Comparison of ENCODE assay signal across 14 cellular contexts in the genomic region with DNA sequence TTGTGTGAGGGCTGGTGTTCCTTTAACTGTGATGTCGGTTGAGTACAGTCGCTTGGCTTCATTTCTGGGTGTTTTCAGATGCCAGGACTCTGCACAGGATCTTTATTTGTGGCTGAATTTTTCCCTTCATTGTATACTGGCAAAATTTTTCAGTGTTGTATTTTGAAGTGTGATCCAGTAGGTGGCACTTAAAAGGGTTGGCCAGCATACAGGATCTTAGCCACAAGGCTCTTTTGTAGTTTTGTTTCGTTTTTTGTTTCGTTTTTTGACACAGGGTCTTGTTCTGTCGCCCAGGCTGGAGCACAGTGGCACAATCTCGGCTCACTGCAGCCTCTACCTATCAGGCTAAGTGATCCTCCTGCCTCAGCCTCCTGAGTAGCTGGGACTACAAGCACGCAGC. TPM values are rescaled to one million over a fixed set of nuclear protein-coding genes. Genes with fewer than 3 reads are reported as not detected.
DNase-seq lines count a peak whose midpoint lies in the region; ATAC-seq and TF ChIP-seq lines count a peak whose summit lies in the region.
"Had no signal": no experiment of that assay in that cellular context is flagged by ENCODE, and none has a peak within 500 bp of the region (broad histone marks: within the 10 kb centered on the region; RNA-seq: fewer than 3 reads in every experiment).

No MANE protein-coding gene starts in this region.

- H3K36me3 Mint-ChIP-seq in endodermal cell (ENCODE audit: low read depth) = no peaks in the 10 kb centered on the region
- H3K36me3 Mint-ChIP-seq: stimulated activated memory B cell treated with anti-CD40 and anti-IgM and Interleukin-4, amounts not matched to agents 10 μg/mL and 1 μg/mL and 100 μg/mL, for 72 hours had no signal

- TF ChIP-seq POLR2A in stomach (IDR thresholded peaks at IDR 0.05) = no peak

- BruUV-seq in OCI-LY7 (replicated peaks; lab: Mats Ljungman, UMichigan) = no TSS peak

- CTCF ChIA-PET in OCI-LY7 (lab: Charles Lee; ENCODE audit: unreplicated experiment) = no interaction called here

- H4K20me1 ChIP-seq in OCI-LY7 (ENCODE audit: insufficient read depth, low read length) = no peaks in the 10 kb centered on the region

- H3K4me3 Mint-ChIP-seq in endodermal cell = no peak overlapping the region
- H3K4me3 Mint-ChIP-seq: nephron; stimulated activated memory B cell treated with anti-CD40 and anti-IgM and Interleukin-4, amounts not matched to agents 10 μg/mL and 1 μg/mL and 100 μg/mL, for 72 hours had no signal

- no peak for TF ChIP-seq EP300 in stomach (IDR thresholded peaks at IDR 0.05)

- H3K4me2 ChIP-seq in OCI-LY7 (ENCODE audit: low read length) = peak overlapping the region; percentile 40

- TF ChIP-seq CTCF in OCI-LY7 (conservative IDR thresholded peaks at IDR 0.05; ENCODE audit: low read length) (peak; percentile 71), endodermal cell (conservative IDR thresholded peaks at IDR 0.05) (peak; percentile 61), stomach (IDR thresholded peaks at IDR 0.05) (no peak)

- peaks cover 1% of the 10 kb centered on the region for H3K9me3 Mint-ChIP-seq in endodermal cell
- H3K9me3 Mint-ChIP-seq: stimulated activated memory B cell treated with anti-CD40 and anti-IgM and Interleukin-4, amounts not matched to agents 10 μg/mL and 1 μg/mL and 100 μg/mL, for 72 hours had no signal

- DNase-seq in DMS114 treated with DMSO at 0.1 percent for 48 hours (lab: John Stamatoyannopoulos, UW; ENCODE audit: unreplicated experiment) (peak; percentile 17), OCI-LY7 (ENCODE audit: low spot score) (peak; percentile 76), endodermal cell (no peak), stomach (no peak), NCI-H128 (lab: John Stamatoyannopoulos, UW; ENCODE audit: unreplicated experiment) (no peak), left ventricle myocardium superior (no peak), posterior vena cava (ENCODE audit: low spot score) (no peak)
- DNase-seq: EL, NCI-H2107 had no signal

- H3K79me2 ChIP-seq in OCI-LY7 (ENCODE audit: insufficient read depth, low read depth, low read length) = no peaks in the 10 kb centered on the region

- peaks cover 15% of the 10 kb centered on the region for H3K27me3 Mint-ChIP-seq in endodermal cell (ENCODE audit: insufficient read depth)

- H3K27me3 ChIP-seq in endodermal cell (ENCODE audit: control insufficient read depth, insufficient read depth, low read length, poor library complexity, severe bottlenecking) (no peaks in the 10 kb centered on the region), stomach (peaks cover 0 to 51% (median 13%) of the 10 kb centered on the region in 3 donors)

- no peaks in the 10 kb centered on the region for H3K4me1 Mint-ChIP-seq in endodermal cell
- H3K4me1 Mint-ChIP-seq: nephron; stimulated activated memory B cell treated with anti-CD40 and anti-IgM and Interleukin-4, amounts not matched to agents 10 μg/mL and 1 μg/mL and 100 μg/mL, for 72 hours had no signal

- H3K27ac ChIP-seq in OCI-LY7 (ENCODE audit: low read depth, low read length, poor library complexity, severe bottlenecking) (no peak overlapping the region), endodermal cell (ENCODE audit: low read depth, low read length) (no peak overlapping the region), stomach (no peak overlapping the region)
- H3K27ac ChIP-seq: SK-N-MC had no signal

- WGBS in endodermal cell (ENCODE audit: insufficient coverage in 1 of 2, insufficient read length in 1 of 2), 2 experiments = 76 to 87% methylated on average over 3 to 7 of the region's 7 CpGs
- 61 to 68% (median 67%) methylated on average over 7 of the region's 7 CpGs for WGBS in stomach, 5 donors

- H3K27ac Mint-ChIP-seq in endodermal cell = no peak overlapping the region
- H3K27ac Mint-ChIP-seq: nephron; stimulated activated memory B cell treated with anti-CD40 and anti-IgM and Interleukin-4, amounts not matched to agents 10 μg/mL and 1 μg/mL and 100 μg/mL, for 72 hours had no signal

- peak overlapping the region; percentile 65; the same call in 1 of the 2 replicates for H2AFZ ChIP-seq in OCI-LY7 (ENCODE audit: low read length)

- POLR2A ChIA-PET in OCI-LY7 (lab: Charles Lee) = interaction anchor here (0.7 kb wide), 1 partner anchor 28 kb away, joined by 4 read pairs; no protein-coding TSS in a partner anchor

- H3K9ac ChIP-seq in endodermal cell (ENCODE audit: extremely low read depth, low read length, poor library complexity, severe bottlenecking) = no peak overlapping the region

- ATAC-seq in GM19023 (IDR thresholded peaks at IDR 0.05; ENCODE audit: unreplicated experiment) (peak; percentile 55), left ventricle myocardium superior (no peak)
- ATAC-seq: esophagus mucosa; stimulated activated memory B cell treated with anti-CD40 and anti-IgM and Interleukin-4, amounts not matched to agents 10 μg/mL and 1 μg/mL and 100 μg/mL, for 72 hours had no signal

- H3K36me3 ChIP-seq in OCI-LY7 (ENCODE audit: insufficient read depth, low read length) (no peaks in the 10 kb centered on the region), endodermal cell (ENCODE audit: control insufficient read depth, insufficient read depth, low read length) (no peaks in the 10 kb centered on the region), stomach (no peaks in the 10 kb centered on the region)

- no peaks in the 10 kb centered on the region for H3K9me2 ChIP-seq in OCI-LY7 (ENCODE audit: insufficient read depth, low read length)

- H3K4me3 ChIP-seq in OCI-LY7 (ENCODE audit: low read depth, low read length, poor library complexity, severe bottlenecking) (no peak overlapping the region), endodermal cell (ENCODE audit: low read length) (no peak overlapping the region), stomach (no peak overlapping the region)
- H3K4me3 ChIP-seq: SK-N-MC had no signal

- H3K4me1 ChIP-seq in OCI-LY7 (ENCODE audit: insufficient read depth, low read length, poor library complexity, severe bottlenecking) = peaks cover 6% of the 10 kb centered on the region
- no peaks in the 10 kb centered on the region for H3K4me1 ChIP-seq in endodermal cell (ENCODE audit: control insufficient read depth, insufficient read depth, low read length)
- no peaks in the 10 kb centered on the region for H3K4me1 ChIP-seq in stomach

- H3K9me3 ChIP-seq in OCI-LY7 (ENCODE audit: low read length) = no peaks in the 10 kb centered on the region
- no peaks in the 10 kb centered on the region for H3K9me3 ChIP-seq in endodermal cell (ENCODE audit: control insufficient read depth, low read length)
- H3K9me3 ChIP-seq in stomach = peaks cover 0 to 16% (median 4%) of the 10 kb centered on the region in 4 donors

- intact Hi-C loops in OCI-LY7 (cut with micrococcal nuclease; ENCODE audit: unreplicated experiment) = loop anchor here (2.0 to 5.0 kb wide), 3 partner anchors 180 to 280 kb away; a partner anchor contains a TSS
- intact Hi-C loops in stomach (cut with DNase I; ENCODE audit: low total_unique reads) = no loop called here
- intact Hi-C loops in left ventricle myocardium superior (cut with micrococcal nuclease) = no loop called here
- intact Hi-C loops in posterior vena cava (cut with DNase I) = no loop called here

RNA-seq across cellular contexts. Expression of a gene that starts 8.7 kb away (rescaled TPM):
- not detected in 2 replicates for total RNA-seq in OCI-LY7 (2014; rRNA removed; shearing (Covaris generic))
- total RNA-seq in OCI-LY7 (2022) = not detected in 2 replicates
- total RNA-seq in endodermal cell = not detected
- not detected for polyA plus RNA-seq in endodermal cell (2013, experiment 1 of 2)
- polyA plus RNA-seq in endodermal cell (2013, experiment 2 of 2) = not detected
- 1 to 10 TPM in 1 of 5 donors, not detected in 4; 1.3 TPM for total RNA-seq in stomach
- polyA plus RNA-seq in stomach = 1 to 10 TPM in 1 of 3 donors, under 1 TPM in 1, not detected in 1; 0.15 to 2.2 TPM
- total RNA-seq in left ventricle myocardium superior = 0.32 TPM
- 1 to 10 TPM; 2.0 to 5.8 TPM for total RNA-seq in posterior vena cava

RNA-seq across cellular contexts. Expression of a gene that starts 23.2 kb away (rescaled TPM):
- not detected in 2 replicates for total RNA-seq in OCI-LY7 (2014; rRNA removed; shearing (Covaris generic))
- total RNA-seq in OCI-LY7 (2022) = not detected in 2 replicates
- 10 to 100 TPM; 24.4 to 34.5 TPM for total RNA-seq in endodermal cell
- polyA plus RNA-seq in endodermal cell (2013, experiment 1 of 2) = 7.2 TPM
- polyA plus RNA-seq in endodermal cell (2013, experiment 2 of 2) = 6.8 TPM
- 1 to 10 TPM in 1 of 5 donors, not detected in 4; 1.1 TPM for total RNA-seq in stomach
- under 1 TPM in 1 of 3 donors, not detected in 2; 0.92 TPM for polyA plus RNA-seq in stomach
- 0.27 TPM for total RNA-seq in left ventricle myocardium superior
- under 1 TPM in 1 of 2 donors, not detected in 1; 0.29 TPM for total RNA-seq in posterior vena cava

RNA-seq across cellular contexts. Expression of a gene that starts 32.5 kb away (rescaled TPM):
- total RNA-seq in OCI-LY7 (2014; rRNA removed; shearing (Covaris generic)) = not detected in 2 replicates
- total RNA-seq in OCI-LY7 (2022) = not detected in 2 replicates
- total RNA-seq in endodermal cell = not detected
- not detected for polyA plus RNA-seq in endodermal cell (2013, experiment 1 of 2)
- polyA plus RNA-seq in endodermal cell (2013, experiment 2 of 2) = not detected
- not detected for total RNA-seq in stomach
- not detected for polyA plus RNA-seq in stomach
- not detected for total RNA-seq in left ventricle myocardium superior
- total RNA-seq in posterior vena cava = not detected
- total RNA-seq: esophagus mucosa had no signal

RNA-seq across cellular contexts. Expression of a gene that starts 50.3 kb away (rescaled TPM):
- not detected in 2 replicates for total RNA-seq in OCI-LY7 (2014; rRNA removed; shearing (Covaris generic))
- total RNA-seq in OCI-LY7 (2022) (not detected in 2 replicates), endodermal cell (not detected), stomach (not detected), left ventricle myocardium superior (not detected), posterior vena cava (not detected)
- polyA plus RNA-seq in endodermal cell (2013, experiment 1 of 2) = not detected
- polyA plus RNA-seq in endodermal cell (2013, experiment 2 of 2) = not detected
- polyA plus RNA-seq in stomach = not detected
- total RNA-seq: esophagus mucosa had no signal

Comparison
In these comparisons a context has a peak if more than half of its experiments do, and no peak if none do; other contexts are left out.
1. DNase-seq: peak in DMS114 treated with DMSO at 0.1 percent for 48 hours (single experiment) and OCI-LY7 (single experiment); none in endodermal cell (single experiment), stomach (single experiment), NCI-H128 (single experiment), left ventricle myocardium superior (single experiment) and posterior vena cava (single experiment).
2. CTCF ChIP-seq: peak in OCI-LY7 (single experiment) and endodermal cell (single experiment); none in stomach (0 of 7).
3. RNA of a gene that starts 23.2 kb away (total RNA-seq): 24.4 to 34.5 TPM in endodermal cell; 0.29 TPM in posterior vena cava, 0.27 TPM in left ventricle myocardium superior (single experiment), not detected in OCI-LY7 and 1.1 TPM in stomach; every median in the first group is over 10 times any median in the second.